ENCODE assay signal across 11 cellular contexts in genomic region chr22:22992474-22992873, GRCh38.
"Had no signal": no experiment of that assay in that cellular context is flagged by ENCODE, and none has a peak within 500 bp of the region (broad histone marks: within the 10 kb centered on the region; RNA-seq: fewer than 3 reads in every experiment).

No MANE protein-coding gene starts in this region.

- H3K4me3 ChIP-seq: GM23248, GM23338, HAP-1 had no signal

- H2AFZ ChIP-seq: GM23248, GM23338 had no signal

- H3K4me2 ChIP-seq: GM23338 had no signal

- H3K27ac Mint-ChIP-seq: GM23338, H9, HFFc6 had no signal

- H3K9ac ChIP-seq: GM23248 had no signal

- H3K4me1 ChIP-seq: HAP-1 had no signal

- H3K9me3 ChIP-seq: HAP-1 had no signal

- H3K36me3 ChIP-seq: HAP-1 had no signal

- ATAC-seq: GM23338, HCT116 had no signal

- DNase-seq: GM23248, GOT3, H7, H9, HCEC 1CT, HFFc6 had no signal

- H3K27ac ChIP-seq: GM23248 had no signal

- H3K4me1 Mint-ChIP-seq: GM23338, H9 had no signal

- H3K4me3 Mint-ChIP-seq: GM23338, H9, HFFc6 had no signal

- FAIRE-seq: H1, H54 had no signal
